Comparison of ENCODE assay signal across 13 cellular contexts in genomic region chr7:55307123-55307916, GRCh38. TPM values are rescaled to one million over a fixed set of nuclear protein-coding genes. Genes with fewer than 3 reads are reported as not detected.
DNase-seq lines count a peak whose midpoint lies in the region; ATAC-seq and TF ChIP-seq lines count a peak whose summit lies in the region.
"Had no signal": no experiment of that assay in that cellular context is flagged by ENCODE, and none has a peak within 500 bp of the region (broad histone marks: within the 10 kb centered on the region; RNA-seq: fewer than 3 reads in every experiment).

No MANE protein-coding gene starts in this region.

- H3K9me3 Mint-ChIP-seq in effector memory CD8-positive, alpha-beta T cell = no peaks in the 10 kb centered on the region
- H3K9me3 Mint-ChIP-seq: T-cell had no signal

- peak overlapping the region; percentile 21 to 89 for H3K27ac Mint-ChIP-seq in effector memory CD8-positive, alpha-beta T cell

- peaks cover 0 to 9% of the 10 kb centered on the region in 2 donors for H3K27me3 Mint-ChIP-seq in effector memory CD8-positive, alpha-beta T cell

- TF ChIP-seq CTCF in omental fat pad (IDR thresholded peaks at IDR 0.05) = no peak

- ATAC-seq in effector memory CD8-positive, alpha-beta T cell (replicated peaks) = no peak
- no peak for ATAC-seq in GM19467 (IDR thresholded peaks at IDR 0.05; ENCODE audit: unreplicated experiment)
- ATAC-seq in omental fat pad (ENCODE audit: low FRiP score) = no peak
- ATAC-seq: T-cell had no signal

- peaks cover 13% of the 10 kb centered on the region for H3K36me3 Mint-ChIP-seq in effector memory CD8-positive, alpha-beta T cell (ENCODE audit: insufficient read depth)
- H3K36me3 Mint-ChIP-seq: T-cell had no signal

- DNase-seq in EL (peak; percentile 39), M059J (ENCODE audit: low read depth) (peak; percentile 35), myocyte (ENCODE audit: low read depth) (peak; percentile 77), NOMO-1 treated with dmso at 0.1 percent for 144 hours (lab: John Stamatoyannopoulos, UW; ENCODE audit: unreplicated experiment) (no peak), omental fat pad (ENCODE audit: low spot score) (no peak)
- no peak for DNase-seq in effector memory CD8-positive, alpha-beta T cell
- DNase-seq in stimulated activated CD4-positive, alpha-beta T cell treated with anti-CD3 and anti-CD28 coated beads, Interleukin-4, amount 100 ng/mL, for 1 hour = no peak
- DNase-seq: activated T-cell treated with anti-CD3 and anti-CD28 coated beads, Interleukin-2, amount 50 U/mL, for 1 hour; COR-L47; effector CD8-positive, alpha-beta T cell; KG1; T-cell had no signal

- H3K4me3 Mint-ChIP-seq in effector memory CD8-positive, alpha-beta T cell = peak overlapping the region; percentile 20 to 48
- H3K4me3 Mint-ChIP-seq: T-cell had no signal

- H3K4me1 Mint-ChIP-seq in effector memory CD8-positive, alpha-beta T cell (ENCODE audit: low read depth in 2 of 2) = peaks cover 56 to 66% of the 10 kb centered on the region in 2 donors

RNA-seq across cellular contexts. Expression of gene LANCL2, which starts 57.8 kb away (rescaled TPM):
- total RNA-seq in M059J (2014; rRNA removed; shearing (Covaris generic)) = 12.7 and 32.8 TPM in 2 replicates
- total RNA-seq in myocyte = 28.5 and 36.4 TPM in 2 replicates
- 56.1 TPM for polyA plus RNA-seq in myocyte (2012)
- total RNA-seq in omental fat pad = 10 to 100 TPM; 12.6 to 23.3 (median 18.6) TPM

Comparison
In these comparisons a context has a peak if more than half of its experiments do, and no peak if none do; other contexts are left out.
1. DNase-seq: peak in EL (single experiment), M059J (single experiment) and myocyte (single experiment); none in effector memory CD8-positive, alpha-beta T cell (0 of 3), stimulated activated CD4-positive, alpha-beta T cell treated with anti-CD3 and anti-CD28 coated beads, Interleukin-4, amount 100 ng/mL, for 1 hour (single experiment), NOMO-1 treated with dmso at 0.1 percent for 144 hours (single experiment) and omental fat pad (single experiment).